ENCODE assay signal across 13 cellular contexts in genomic region chr15:58552505-58553364, GRCh38.
DNase-seq lines count a peak whose midpoint lies in the region; ATAC-seq and TF ChIP-seq lines count a peak whose summit lies in the region.
"Had no signal": no experiment of that assay in that cellular context is flagged by ENCODE, and none has a peak within 500 bp of the region (broad histone marks: within the 10 kb centered on the region; RNA-seq: fewer than 3 reads in every experiment).

No MANE protein-coding gene starts in this region.

- no peaks in the 10 kb centered on the region for H3K9me3 Mint-ChIP-seq in CD8-positive, alpha-beta memory T cell
- H3K9me3 Mint-ChIP-seq in MCF 10A (ENCODE audit: unreplicated experiment): no peaks in the 10 kb centered on the region
- H3K9me3 Mint-ChIP-seq: activated B cell treated with CpG ODN at 0.5 μM for 24 hours; naive thymus-derived CD8-positive, alpha-beta T cell had no signal

- peaks cover 9 to 11% of the 10 kb centered on the region in 2 donors for H3K27me3 Mint-ChIP-seq in CD8-positive, alpha-beta memory T cell
- peaks cover 17% of the 10 kb centered on the region for H3K27me3 Mint-ChIP-seq in MCF 10A (ENCODE audit: insufficient read depth, unreplicated experiment)

- H3K4me1 Mint-ChIP-seq in CD8-positive, alpha-beta memory T cell: peaks cover 9 to 21% (median 15%) of the 10 kb centered on the region in 3 donors
- peaks cover 20% of the 10 kb centered on the region for H3K4me1 Mint-ChIP-seq in MCF 10A (ENCODE audit: insufficient read depth, unreplicated experiment)

- intact Hi-C loops in MCF 10A (cut with micrococcal nuclease) (no loop called here), sciatic nerve (cut with DNase I) (no loop called here)

- H3K4me3 Mint-ChIP-seq in CD8-positive, alpha-beta memory T cell: no peak overlapping the region
- no peak overlapping the region for H3K4me3 Mint-ChIP-seq in MCF 10A (ENCODE audit: unreplicated experiment)
- H3K4me3 Mint-ChIP-seq: activated B cell treated with CpG ODN at 0.5 μM for 24 hours had no signal

- H3K9me3 ChIP-seq in CD8-positive, alpha-beta memory T cell (ENCODE audit: low read length): no peaks in the 10 kb centered on the region
- H3K9me3 ChIP-seq in right atrium auricular region: no peaks in the 10 kb centered on the region

- H3K27me3 ChIP-seq in CD8-positive, alpha-beta memory T cell (ENCODE audit: insufficient read depth, low read length, poor library complexity, severe bottlenecking): no peaks in the 10 kb centered on the region
- H3K27me3 ChIP-seq in right atrium auricular region: no peaks in the 10 kb centered on the region

- POLR2A ChIA-PET in CD8-positive, alpha-beta memory T cell (lab: Charles Lee): no interaction called here
- POLR2A ChIA-PET in MCF 10A (lab: Yijun Ruan, JAX): no interaction called here
- POLR2A ChIA-PET in HEK293T (lab: Yijun Ruan, JAX): no interaction called here

- no TSS peak for BruUV-seq in MCF 10A (replicated peaks; lab: Mats Ljungman, UMichigan)

- TF ChIP-seq CTCF in MCF 10A (IDR thresholded peaks at IDR 0.05; ENCODE audit: unreplicated experiment) (no peak), right atrium auricular region (IDR thresholded peaks at IDR 0.05) (no peak)

- H3K4me3 ChIP-seq in CD8-positive, alpha-beta memory T cell (ENCODE audit: low read length): no peak overlapping the region
- peak overlapping the region in 1 of 2 donors; percentile 29 for H3K4me3 ChIP-seq in right atrium auricular region

- no peaks in the 10 kb centered on the region for H3K36me3 Mint-ChIP-seq in CD8-positive, alpha-beta memory T cell
- no peaks in the 10 kb centered on the region for H3K36me3 Mint-ChIP-seq in MCF 10A (ENCODE audit: insufficient read depth, unreplicated experiment)

- no peaks in the 10 kb centered on the region for H3K36me3 ChIP-seq in CD8-positive, alpha-beta memory T cell (ENCODE audit: insufficient read depth, low read length)
- no peaks in the 10 kb centered on the region for H3K36me3 ChIP-seq in right atrium auricular region

- DNase-seq in CD8-positive, alpha-beta memory T cell: no peak
- no peak for DNase-seq in MCF 10A (ENCODE audit: unreplicated experiment)
- DNase-seq in right atrium auricular region (ENCODE audit: low spot score): peak; percentile 58
- DNase-seq in sciatic nerve (ENCODE audit: low spot score): peak; percentile 53
- no peak for DNase-seq in HEK293T (ENCODE audit: extremely low spot score)
- no peak for DNase-seq in foreskin melanocyte
- DNase-seq: activated B cell treated with CpG ODN at 0.5 μM for 24 hours; Karpas-422; SIG-M5; stimulated activated naive CD4-positive, alpha-beta T cell had no signal

- peak overlapping the region in 2 of 8 donors; percentile 71 to 77 for H3K27ac Mint-ChIP-seq in CD8-positive, alpha-beta memory T cell
- peak overlapping the region; percentile 98 for H3K27ac Mint-ChIP-seq in MCF 10A (ENCODE audit: low read depth, unreplicated experiment)
- H3K27ac Mint-ChIP-seq: activated B cell treated with CpG ODN at 0.5 μM for 24 hours had no signal

- ATAC-seq in sciatic nerve (peak; percentile 17), GM19023 (IDR thresholded peaks at IDR 0.05; ENCODE audit: unreplicated experiment) (no peak), GM18870 (IDR thresholded peaks at IDR 0.05; ENCODE audit: unreplicated experiment) (no peak)
- ATAC-seq: naive thymus-derived CD8-positive, alpha-beta T cell had no signal

- CTCF ChIA-PET in CD8-positive, alpha-beta memory T cell (lab: Charles Lee): no interaction called here
- CTCF ChIA-PET in MCF 10A (lab: Yijun Ruan, JAX): interaction anchor here (0.6 to 0.8 kb wide), 2 partner anchors 22 to 323 kb away, joined by 3 read pairs; no protein-coding TSS in a partner anchor
- CTCF ChIA-PET in HEK293T (lab: Yijun Ruan, JAX): no interaction called here

- H3K4me1 ChIP-seq in CD8-positive, alpha-beta memory T cell (ENCODE audit: insufficient read depth, low read length): no peaks in the 10 kb centered on the region
- peaks cover 0 to 40% of the 10 kb centered on the region in 2 donors for H3K4me1 ChIP-seq in right atrium auricular region

- H3K27ac ChIP-seq in CD8-positive, alpha-beta memory T cell (ENCODE audit: low read depth, low read length): peak overlapping the region; percentile 65
- H3K27ac ChIP-seq in right atrium auricular region: peak overlapping the region; percentile 7 to 27

TF ChIP-seq in HEK293T, 16 proteins besides CTCF, POLR2A, EP300 and RAD21:
- TF ChIP-seq ARNT (IDR thresholded peaks at IDR 0.05): no peak
- TF ChIP-seq FOXK2 (IDR thresholded peaks at IDR 0.05): no peak
- TF ChIP-seq CTBP1 (IDR thresholded peaks at IDR 0.05; ENCODE audit: borderline replicate concordance): no peak
- TF ChIP-seq ZNF384 (IDR thresholded peaks at IDR 0.05): no peak
- TF ChIP-seq PKNOX1 (IDR thresholded peaks at IDR 0.05): no peak
- TF ChIP-seq FOXM1 (IDR thresholded peaks at IDR 0.05; ENCODE audit: borderline replicate concordance): no peak
- no peak for TF ChIP-seq FOXA1 (IDR thresholded peaks at IDR 0.05)
- TF ChIP-seq ELF4 (IDR thresholded peaks at IDR 0.05): no peak
- TF ChIP-seq L3MBTL2 (conservative IDR thresholded peaks at IDR 0.05): no peak
- TF ChIP-seq BHLHE40 (IDR thresholded peaks at IDR 0.05; ENCODE audit: borderline replicate concordance): no peak
- no peak for TF ChIP-seq LEF1 (IDR thresholded peaks at IDR 0.05; ENCODE audit: borderline replicate concordance)
- TF ChIP-seq NFRKB (IDR thresholded peaks at IDR 0.05): no peak

Comparison
In these comparisons a context has a peak if more than half of its experiments do, and no peak if none do; other contexts are left out.
1. DNase-seq: peak in right atrium auricular region (single experiment) and sciatic nerve (single experiment); none in CD8-positive, alpha-beta memory T cell (0 of 5), MCF 10A (single experiment), HEK293T (single experiment) and foreskin melanocyte (single experiment).